In genomic region chr1:95207223-95207935, GRCh38 we compare ENCODE assay signal across 22 cellular contexts. TPM values are rescaled to one million over a fixed set of nuclear protein-coding genes. Genes with fewer than 3 reads are reported as not detected.
DNase-seq lines count a peak whose midpoint lies in the region; ATAC-seq, FAIRE-seq and TF ChIP-seq lines count a peak whose summit lies in the region.
"Had no signal": no experiment of that assay in that cellular context is flagged by ENCODE, and none has a peak within 500 bp of the region (broad histone marks: within the 10 kb centered on the region; RNA-seq: fewer than 3 reads in every experiment).

No MANE protein-coding gene starts in this region.

- FAIRE-seq in K562 (lab: Jason Lieb, UNC) = no peak
- FAIRE-seq: H1 had no signal

- dilution Hi-C loops in mammary epithelial cell (cut with HindIII; ENCODE audit: low sequenced_read_pairs) = no loop called here

- H3K27me3 ChIP-seq in mammary epithelial cell (ENCODE audit: insufficient read depth, low read length) (no peaks in the 10 kb centered on the region), K562 (ENCODE audit: control insufficient read depth in 2 of 2, insufficient read depth in 2 of 2, low read length in 2 of 2) (no peaks in the 10 kb centered on the region), stomach (no peaks in the 10 kb centered on the region)
- H3K27me3 ChIP-seq: transverse colon had no signal

- TF ChIP-seq EP300 in K562 (IDR thresholded peaks at IDR 0.05; ENCODE audit: low read length) (no peak), stomach (IDR thresholded peaks at IDR 0.05) (no peak)

- intact Hi-C loops in MCF 10A (cut with micrococcal nuclease) (no loop called here), mammary epithelial cell (cut with micrococcal nuclease) (no loop called here), K562 (cut with micrococcal nuclease) (no loop called here), stomach (cut with DNase I; ENCODE audit: low total_unique reads) (no loop called here)

- no peak overlapping the region for H3K4me3 ChIP-seq in mammary epithelial cell (replicated peaks in 1 of 3; ENCODE audit: insufficient read depth in 1 of 3, low read depth in 2 of 3, low read length in 3 of 3)
- no peak overlapping the region for H3K4me3 ChIP-seq in K562
- H3K4me3 ChIP-seq in stomach = no peak overlapping the region
- H3K4me3 ChIP-seq: transverse colon had no signal

- H3K36me3 ChIP-seq in mammary epithelial cell (ENCODE audit: insufficient read depth, low read length) = no peaks in the 10 kb centered on the region
- H3K36me3 ChIP-seq in K562 (ENCODE audit: control insufficient read depth, insufficient read depth, low read length) = no peaks in the 10 kb centered on the region
- H3K36me3 ChIP-seq in stomach = no peaks in the 10 kb centered on the region
- H3K36me3 ChIP-seq: transverse colon had no signal

- H3K9me3 ChIP-seq in mammary epithelial cell (replicated peaks; ENCODE audit: insufficient read depth, low read length) (no peaks in the 10 kb centered on the region), K562 (replicated peaks; ENCODE audit: control insufficient read depth, insufficient read depth, low read depth, low read length) (no peaks in the 10 kb centered on the region; the same call in none of the 2 replicates), stomach (no peaks in the 10 kb centered on the region)
- H3K9me3 ChIP-seq: transverse colon had no signal

- H4K20me1 ChIP-seq in mammary epithelial cell (ENCODE audit: insufficient read depth, low read length) (no peaks in the 10 kb centered on the region), K562 (replicated peaks; ENCODE audit: control insufficient read depth, insufficient read depth, low read length) (no peaks in the 10 kb centered on the region)

- H3K4me1 ChIP-seq in mammary epithelial cell (ENCODE audit: insufficient read depth, low read length) = no peaks in the 10 kb centered on the region
- H3K4me1 ChIP-seq in K562 (replicated peaks in 1 of 2; ENCODE audit: control insufficient read depth in 2 of 2, insufficient read depth in 2 of 2, low read length in 2 of 2) = peaks cover 0 to 4% of the 10 kb centered on the region in 2 experiments; a peak in 3 of 5 replicates
- H3K4me1 ChIP-seq in stomach = peaks cover 0 to 16% (median 0%) of the 10 kb centered on the region in 4 donors
- H3K4me1 ChIP-seq: transverse colon had no signal

- no peak for TF ChIP-seq RAD21 in K562 (CRISPR knock-in tag; conservative IDR thresholded peaks at IDR 0.05 in 1 of 2, IDR thresholded peaks at IDR 0.05 in 1 of 2)

- in situ Hi-C loops in mammary epithelial cell (cut with MboI; ENCODE audit: low sequenced_read_pairs in 2 of 2) (no loop called here), K562 (cut with MboI) (no loop called here)

- WGBS in mammary epithelial cell (ENCODE audit: low coverage, missing lambda C conversion rate) = 51% methylated on average over 6 of the region's 6 CpGs
- 47% methylated on average over 6 of the region's 6 CpGs for WGBS in K562 (ENCODE audit: insufficient coverage, low coverage, missing lambda C conversion rate)
- WGBS in stomach, 5 donors = 80 to 87% (median 84%) methylated on average over 6 of the region's 6 CpGs

- H3K9me1 ChIP-seq in K562 (ENCODE audit: control insufficient read depth, insufficient read depth, low read length) = no peaks in the 10 kb centered on the region

- no peak for ATAC-seq in K562
- ATAC-seq: T-helper 17 cell had no signal

- peak; percentile 60 for DNase-seq in DMS 273 (lab: John Stamatoyannopoulos, UW; ENCODE audit: unreplicated experiment)
- no peak for DNase-seq in DMS 273 treated with DMSO at 0.1 percent for 48 hours (lab: John Stamatoyannopoulos, UW)
- DNase-seq in MCF 10A (ENCODE audit: unreplicated experiment) = peak; percentile 2
- no peak for DNase-seq in mammary epithelial cell
- no peak for DNase-seq in K562 (ENCODE audit: extremely low read depth in 1 of 4, low spot score in 3 of 4)
- peak; percentile 31 for DNase-seq in stomach
- no peak for DNase-seq in HT-29 (ENCODE audit: low spot score)
- no peak for DNase-seq in NCI-H146 treated with DMSO at 0.1 percent for 48 hours (lab: John Stamatoyannopoulos, UW; ENCODE audit: unreplicated experiment)
- DNase-seq: activated effector memory CD4-positive, alpha-beta T cell treated with anti-CD3 and anti-CD28 coated beads, Interleukin-2, amount 50 U/mL, for 16 hours; activated naive CD8-positive, alpha-beta T cell treated with anti-CD3 and anti-CD28 coated beads, Interleukin-2, amount 10 ng/mL, durations not matched to agents 7 days and 5 days; CD4-positive, CD25-positive, alpha-beta regulatory T cell; DMS153; effector CD4-positive, alpha-beta T cell; Kasumi-1; mesenchymal stem cell; T-helper 17 cell; transverse colon had no signal

- no peak overlapping the region for H3K4me2 ChIP-seq in mammary epithelial cell (ENCODE audit: insufficient read depth, low read depth, low read length)
- no peak overlapping the region for H3K4me2 ChIP-seq in K562 (ENCODE audit: insufficient read depth, low read length)

- POLR2A ChIA-PET in MCF 10A (lab: Yijun Ruan, JAX) = interaction anchor here (0.9 kb wide), 1 partner anchor 11 kb away, joined by 3 read pairs; no protein-coding TSS in a partner anchor
- POLR2A ChIA-PET in K562 (lab: Yijun Ruan, JAX) = interaction anchor here (0.6 to 1.6 kb wide), 2 partner anchors 13 to 71 kb away, joined by 3 to 4 read pairs; no protein-coding TSS in a partner anchor

- no peaks in the 10 kb centered on the region for H3K27me3 Mint-ChIP-seq in MCF 10A (ENCODE audit: insufficient read depth, unreplicated experiment)
- H3K27me3 Mint-ChIP-seq: progenitor cell of endocrine pancreas, T-helper 17 cell had no signal

- H3K9ac ChIP-seq in mammary epithelial cell (ENCODE audit: insufficient read depth, low read length) (no peak overlapping the region), K562 (ENCODE audit: insufficient read depth in 1 of 2, low read depth in 2 of 2, low read length in 2 of 2) (no peak overlapping the region)

- TF ChIP-seq POLR2A in K562 (conservative IDR thresholded peaks at IDR 0.05) = no peak
- TF ChIP-seq POLR2A in stomach (IDR thresholded peaks at IDR 0.05) = no peak

- H3K27ac ChIP-seq in mammary epithelial cell (ENCODE audit: insufficient read depth, low read depth, low read length) (no peak overlapping the region), K562 (ENCODE audit: extremely low read depth, low read depth, low read length) (no peak overlapping the region), stomach (no peak overlapping the region)
- H3K27ac ChIP-seq: 22Rv1, epithelial cell of prostate, transverse colon had no signal

- H2AFZ ChIP-seq in mammary epithelial cell (ENCODE audit: low read depth, low read length) = no peak overlapping the region
- H2AFZ ChIP-seq in K562 (ENCODE audit: low read depth, low read length) = no peak overlapping the region

- no peak overlapping the region for H3K27ac Mint-ChIP-seq in MCF 10A (ENCODE audit: low read depth, unreplicated experiment)
- H3K27ac Mint-ChIP-seq: activated naive CD8-positive, alpha-beta T cell treated with anti-CD3 and anti-CD28 coated beads, Interleukin-2, amount 10 ng/mL, durations not matched to agents 7 days and 5 days; brain; CD4-positive, CD25-positive, alpha-beta regulatory T cell; progenitor cell of endocrine pancreas; T-helper 17 cell had no signal

- BruUV-seq in MCF 10A (replicated peaks; lab: Mats Ljungman, UMichigan) = no TSS peak
- BruUV-seq in mammary epithelial cell (replicated peaks; lab: Mats Ljungman, UMichigan) = no TSS peak
- no TSS peak for BruUV-seq in K562 (replicated peaks; lab: Mats Ljungman, UMichigan)

- TF ChIP-seq CTCF in MCF 10A (IDR thresholded peaks at IDR 0.05; ENCODE audit: unreplicated experiment) = no peak
- no peak for TF ChIP-seq CTCF in mammary epithelial cell (conservative IDR thresholded peaks at IDR 0.05 in 1 of 2, IDR thresholded peaks at IDR 0.05 in 1 of 2; ENCODE audit: extremely low read depth in 1 of 2, insufficient read depth in 1 of 2, low read depth in 1 of 2, low read length in 2 of 2)
- TF ChIP-seq CTCF in K562 (IDR thresholded peaks at IDR 0.05 in 2 of 3, conservative IDR thresholded peaks at IDR 0.05 in 1 of 3; ENCODE audit: insufficient read depth in 2 of 3, low read depth in 1 of 3, low read length in 3 of 3) = no peak
- TF ChIP-seq CTCF in stomach (IDR thresholded peaks at IDR 0.05) = no peak

- H3K79me2 ChIP-seq in mammary epithelial cell (ENCODE audit: insufficient read depth, low read length) (no peaks in the 10 kb centered on the region), K562 (ENCODE audit: control insufficient read depth, insufficient read depth, low read length) (no peaks in the 10 kb centered on the region)

- no peak overlapping the region for H3K4me3 Mint-ChIP-seq in MCF 10A (ENCODE audit: unreplicated experiment)
- H3K4me3 Mint-ChIP-seq: activated naive CD8-positive, alpha-beta T cell treated with anti-CD3 and anti-CD28 coated beads, Interleukin-2, amount 10 ng/mL, durations not matched to agents 7 days and 5 days; brain; CD4-positive, CD25-positive, alpha-beta regulatory T cell; T-helper 17 cell had no signal

- H3K9me3 Mint-ChIP-seq in MCF 10A (ENCODE audit: unreplicated experiment) = no peaks in the 10 kb centered on the region

- H3K4me1 Mint-ChIP-seq in MCF 10A (ENCODE audit: insufficient read depth, unreplicated experiment) = no peaks in the 10 kb centered on the region
- H3K4me1 Mint-ChIP-seq: activated naive CD8-positive, alpha-beta T cell treated with anti-CD3 and anti-CD28 coated beads, Interleukin-2, amount 10 ng/mL, durations not matched to agents 7 days and 5 days; brain; CD4-positive, CD25-positive, alpha-beta regulatory T cell; T-helper 17 cell had no signal

- CTCF ChIA-PET in MCF 10A (lab: Yijun Ruan, JAX) = interaction anchor here (1.1 kb wide), 1 partner anchor 80 kb away, joined by 3 read pairs; no protein-coding TSS in a partner anchor
- CTCF ChIA-PET in mammary epithelial cell (lab: Charles Lee; ENCODE audit: low non-redundant PET) = no interaction called here
- CTCF ChIA-PET in K562 (lab: Yijun Ruan, JAX; ENCODE audit: low intra/inter-chr PET ratio) = no interaction called here

- H3K36me3 Mint-ChIP-seq in MCF 10A (ENCODE audit: insufficient read depth, unreplicated experiment) = no peaks in the 10 kb centered on the region
- H3K36me3 Mint-ChIP-seq: activated naive CD8-positive, alpha-beta T cell treated with anti-CD3 and anti-CD28 coated beads, Interleukin-2, amount 10 ng/mL, durations not matched to agents 7 days and 5 days; brain; CD4-positive, CD25-positive, alpha-beta regulatory T cell had no signal

RNA-seq across cellular contexts. Expression of gene RWDD3, which starts 26.6 kb away (rescaled TPM):
- total RNA-seq in MCF 10A (2022) = 10.3 and 14.7 TPM in 2 replicates
- 10 to 100 TPM; 10.3 to 14.0 TPM for total RNA-seq in mammary epithelial cell
- 10.4 TPM for polyA plus RNA-seq in mammary epithelial cell
- 5.8 TPM for polyA minus RNA-seq in mammary epithelial cell
- 15.6 and 29.6 TPM in 2 replicates for total RNA-seq in K562 (2011; cell fraction: chromatin; rRNA removed; ENCODE audit: low replicate concordance)
- total RNA-seq in K562 (2011; cell fraction: nucleolus; rRNA removed) = 9.2 and 13.3 TPM in 2 replicates
- 22.8 and 34.2 TPM in 2 replicates for total RNA-seq in K562 (2011; cell fraction: nucleoplasm; rRNA removed)
- 21.6 and 26.1 TPM in 2 replicates for total RNA-seq in K562 (2014; rRNA removed)
- total RNA-seq in K562 (2014; rRNA removed; fragmentation: Illumina TruSeq; extraction: Trizol) = 34.9 and 38.5 TPM in 2 replicates
- 33.5 and 34.5 TPM in 2 replicates for total RNA-seq in K562 (2015; rRNA removed; fragmentation: Illumina TruSeq; extraction: Trizol)
- 23.7 and 26.7 TPM in 2 replicates for total RNA-seq in K562 (2021)
- 40.4 and 49.7 TPM in 2 replicates for polyA plus RNA-seq in K562 (2011; rRNA removed)
- 16.5 and 29.2 TPM in 2 replicates for polyA plus RNA-seq in K562 (2011; cell fraction: cytosol; rRNA removed)
- 51.5 and 52.0 TPM in 2 replicates for polyA plus RNA-seq in K562 (2011; cell fraction: nucleus; rRNA removed)
- polyA plus RNA-seq in K562 (2012) = 25.2 and 33.2 TPM in 2 replicates
- 32.9 and 33.8 TPM in 2 replicates for polyA plus RNA-seq in K562 (2014; fragmentation: Illumina TruSeq; extraction: Trizol)
- 10 to 100 TPM; 52.7 to 65.0 TPM for polyA plus RNA-seq in K562 (2014; fragmentation: Nextera tagmentation; extraction: Ambion mirVana)
- 41.2 and 57.4 TPM in 2 replicates for polyA plus RNA-seq in K562 (2014; rRNA removed)
- 16.2 and 16.4 TPM in 2 replicates for polyA minus RNA-seq in K562 (2011; rRNA and poly(A)+ RNA removed)
- polyA minus RNA-seq in K562 (2011; cell fraction: cytosol; rRNA and poly(A)+ RNA removed) = 8.4 and 8.6 TPM in 2 replicates
- 14.5 and 20.5 TPM in 2 replicates for polyA minus RNA-seq in K562 (2011; cell fraction: nucleus; rRNA and poly(A)+ RNA removed)
- 10 to 100 TPM in 3 of 5 donors, 1 to 10 TPM in 2; 8.1 to 36.2 (median 20.0) TPM for total RNA-seq in stomach
- polyA plus RNA-seq in stomach = 10 to 100 TPM; 19.3 to 25.4 (median 19.9) TPM
- 3.5 TPM in 2 replicates for total RNA-seq in HT-29 (2014; rRNA removed; shearing (Covaris generic))

Comparison
In these comparisons a context has a peak if more than half of its experiments do, and no peak if none do; other contexts are left out.
1. DNase-seq: peak in DMS 273 (single experiment), MCF 10A (single experiment) and stomach (single experiment); none in DMS 273 treated with DMSO at 0.1 percent for 48 hours (single experiment), mammary epithelial cell (single experiment), K562 (0 of 4), HT-29 (single experiment) and NCI-H146 treated with DMSO at 0.1 percent for 48 hours (single experiment).